In genomic region chr17:45311762-45312476, GRCh38 we compare ENCODE assay signal across 8 cellular contexts. TPM values are rescaled to one million over a fixed set of nuclear protein-coding genes. Genes with fewer than 3 reads are reported as not detected.
DNase-seq lines count a peak whose midpoint lies in the region; TF ChIP-seq lines count a peak whose summit lies in the region.

No MANE protein-coding gene starts in this region.

- no peaks in the 10 kb centered on the region for H3K9me3 ChIP-seq in CD4-positive, alpha-beta memory T cell (ENCODE audit: control insufficient read depth in 1 of 2, low read length in 2 of 2)
- H3K9me3 ChIP-seq in liver (ENCODE audit: control insufficient read depth in 4 of 4, low read length in 3 of 4) (no peaks in the 10 kb centered on the region), WERI-Rb-1 (ENCODE audit: severe bottlenecking) (no peaks in the 10 kb centered on the region)

- peaks cover 9 to 40% of the 10 kb centered on the region in 2 donors for H3K36me3 Mint-ChIP-seq in CD4-positive, alpha-beta memory T cell

- H3K4me1 ChIP-seq in CD4-positive, alpha-beta memory T cell (ENCODE audit: insufficient read depth, low read length): peaks cover 88% of the 10 kb centered on the region
- H3K4me1 ChIP-seq in liver (ENCODE audit: control insufficient read depth in 4 of 4, insufficient read depth in 4 of 4, low read length in 3 of 4): peaks cover 22 to 84% (median 68%) of the 10 kb centered on the region in 4 donors

- H3K9ac ChIP-seq in liver (ENCODE audit: low read depth in 1 of 2, low read length in 2 of 2): peak overlapping the region; percentile 63 to 88

- POLR2A ChIA-PET in CD4-positive, alpha-beta memory T cell (lab: Charles Lee; ENCODE audit: partially characterized antibody): interaction anchor here (0.9 to 11.7 kb wide), 17 partner anchors 9 to 343 kb away, joined by 3 to 324 read pairs (median 8); partner anchors contain the start of genes C1QL1, FMNL1, HEXIM1 and HEXIM2

- TF ChIP-seq RAD21 in liver (IDR thresholded peaks at IDR 0.05): peak in 1 of 2 donors; percentile 22

- no peaks in the 10 kb centered on the region for H3K27me3 ChIP-seq in CD4-positive, alpha-beta memory T cell (ENCODE audit: insufficient read depth, low read length)
- H3K27me3 ChIP-seq in liver (ENCODE audit: control insufficient read depth in 4 of 4, insufficient read depth in 4 of 4, low read length in 3 of 4): no peaks in the 10 kb centered on the region
- H3K27me3 ChIP-seq in WERI-Rb-1 (ENCODE audit: insufficient read depth, low read depth, severe bottlenecking): no peaks in the 10 kb centered on the region

- peak overlapping the region in 1 of 2 donors; percentile 36 for H3K4me3 ChIP-seq in CD4-positive, alpha-beta memory T cell (ENCODE audit: low read length in 2 of 2)
- H3K4me3 ChIP-seq in HFF-Myc (replicated peaks; ENCODE audit: low read depth, low read length) (peak overlapping the region; percentile 83), liver (ENCODE audit: low read depth in 1 of 3, low read length in 3 of 3) (peak overlapping the region in 1 of 3 donors; percentile 3), WERI-Rb-1 (ENCODE audit: low read depth, low read length) (no peak overlapping the region)

- CTCF ChIA-PET in CD4-positive, alpha-beta memory T cell (lab: Charles Lee; ENCODE audit: partially characterized antibody): interaction anchor here (0.7 to 5.6 kb wide), 20 partner anchors 9 to 176 kb away, joined by 3 to 63 read pairs (median 6); partner anchors contain the start of gene ACBD4

- no peaks in the 10 kb centered on the region for H3K9me3 Mint-ChIP-seq in CD4-positive, alpha-beta memory T cell

- intact Hi-C loops in CD4-positive, alpha-beta memory T cell (cut with micrococcal nuclease): loop anchor here (1.0 to 5.0 kb wide), 6 partner anchors 8 to 150 kb away; partner anchors contain the start of gene HEXIM2

- no peaks in the 10 kb centered on the region for H3K27me3 Mint-ChIP-seq in CD4-positive, alpha-beta memory T cell

- H3K36me3 ChIP-seq in CD4-positive, alpha-beta memory T cell (ENCODE audit: insufficient read depth, low read length): no peaks in the 10 kb centered on the region
- H3K36me3 ChIP-seq in liver (ENCODE audit: control insufficient read depth in 4 of 4, insufficient read depth in 3 of 4, low read depth in 1 of 4, low read length in 3 of 4) (no peaks in the 10 kb centered on the region), WERI-Rb-1 (peaks cover 21% of the 10 kb centered on the region)

- peak overlapping the region; percentile 77 for H3K27ac ChIP-seq in CD4-positive, alpha-beta memory T cell (ENCODE audit: low read depth, low read length)
- H3K27ac ChIP-seq in liver (ENCODE audit: low read depth in 1 of 2, low read length in 2 of 2) (peak overlapping the region; percentile 92 to 96), WERI-Rb-1 (no peak overlapping the region)

- TF ChIP-seq CTCF in HFF-Myc (IDR thresholded peaks at IDR 0.05; ENCODE audit: low read depth, low read length, missing control alignments): no peak
- no peak for TF ChIP-seq CTCF in liver (IDR thresholded peaks at IDR 0.05; ENCODE audit: low read depth, low read length, missing input control)
- no peak for TF ChIP-seq CTCF in WERI-Rb-1 (IDR thresholded peaks at IDR 0.05; ENCODE audit: low read depth, low read length)

- H3K4me3 Mint-ChIP-seq in CD4-positive, alpha-beta memory T cell: peak overlapping the region; percentile 71 to 96 (median 84)

- H3K4me1 Mint-ChIP-seq in CD4-positive, alpha-beta memory T cell: peaks cover 63 to 90% (median 74%) of the 10 kb centered on the region in 4 donors

- H3K27ac Mint-ChIP-seq in CD4-positive, alpha-beta memory T cell: peak overlapping the region; percentile 88 to 98 (median 94)

- 5% methylated on average over 10 of the region's 10 CpGs for WGBS in liver

- DNase-seq in CD4-positive, alpha-beta memory T cell: peak; percentile 58 to 87 (median 61)
- DNase-seq in HFF-Myc (ENCODE audit: extremely low read depth, low read depth) (no peak), T-helper 1 cell (peak; percentile 33 to 92 (median 52)), astrocyte of the hippocampus (ENCODE audit: low read depth, low spot score) (peak; percentile 59), WERI-Rb-1 (no peak), NCI-H2081 treated with DMSO at 0.1 percent for 48 hours (lab: John Stamatoyannopoulos, UW) (no peak)
- peak; percentile 26 to 66 for DNase-seq in stimulated activated CD8-positive, alpha-beta memory T cell treated with anti-CD3 and anti-CD28 coated beads, Interleukin-4, amount 100 ng/mL, for 1 hour (ENCODE audit: low read depth in 2 of 2, low spot score in 1 of 2)

TF ChIP-seq in liver, 16 proteins besides CTCF, POLR2A, EP300 and RAD21:
- TF ChIP-seq RXRA (IDR thresholded peaks at IDR 0.05) (peak; percentile 77 to 82), GABPA (IDR thresholded peaks at IDR 0.05 in 1 of 2, conservative IDR thresholded peaks at IDR 0.05 in 1 of 2) (no peak), NR2F2 (IDR thresholded peaks at IDR 0.05) (no peak), TAF1 (conservative IDR thresholded peaks at IDR 0.05) (peak; percentile 41), HNF4G (IDR thresholded peaks at IDR 0.05) (peak; percentile 70), JUND (IDR thresholded peaks at IDR 0.05) (peak; percentile 88), EGR1 (IDR thresholded peaks at IDR 0.05; ENCODE audit: low read depth in 2 of 2) (peak in 1 of 2 donors; percentile 30), ZBTB33 (IDR thresholded peaks at IDR 0.05) (no peak), FOXA2 (IDR thresholded peaks at IDR 0.05) (no peak), SP1 (IDR thresholded peaks at IDR 0.05) (peak; percentile 92), FOXA1 (IDR thresholded peaks at IDR 0.05) (peak; percentile 44), YY1 (IDR thresholded peaks at IDR 0.05) (peak; percentile 53), HNF4A (conservative IDR thresholded peaks at IDR 0.05) (peak; percentile 75 to 83)
- TF ChIP-seq, protein P1, sequence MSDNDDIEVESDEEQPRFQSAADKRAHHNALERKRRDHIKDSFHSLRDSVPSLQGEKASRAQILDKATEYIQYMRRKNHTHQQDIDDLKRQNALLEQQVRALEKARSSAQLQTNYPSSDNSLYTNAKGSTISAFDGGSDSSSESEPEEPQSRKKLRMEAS (IDR thresholded peaks at IDR 0.05): peak; percentile 56
- TF ChIP-seq, protein P2, sequence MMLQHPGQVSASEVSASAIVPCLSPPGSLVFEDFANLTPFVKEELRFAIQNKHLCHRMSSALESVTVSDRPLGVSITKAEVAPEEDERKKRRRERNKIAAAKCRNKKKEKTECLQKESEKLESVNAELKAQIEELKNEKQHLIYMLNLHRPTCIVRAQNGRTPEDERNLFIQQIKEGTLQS (IDR thresholded peaks at IDR 0.05): no peak
- TF ChIP-seq, protein P3, sequence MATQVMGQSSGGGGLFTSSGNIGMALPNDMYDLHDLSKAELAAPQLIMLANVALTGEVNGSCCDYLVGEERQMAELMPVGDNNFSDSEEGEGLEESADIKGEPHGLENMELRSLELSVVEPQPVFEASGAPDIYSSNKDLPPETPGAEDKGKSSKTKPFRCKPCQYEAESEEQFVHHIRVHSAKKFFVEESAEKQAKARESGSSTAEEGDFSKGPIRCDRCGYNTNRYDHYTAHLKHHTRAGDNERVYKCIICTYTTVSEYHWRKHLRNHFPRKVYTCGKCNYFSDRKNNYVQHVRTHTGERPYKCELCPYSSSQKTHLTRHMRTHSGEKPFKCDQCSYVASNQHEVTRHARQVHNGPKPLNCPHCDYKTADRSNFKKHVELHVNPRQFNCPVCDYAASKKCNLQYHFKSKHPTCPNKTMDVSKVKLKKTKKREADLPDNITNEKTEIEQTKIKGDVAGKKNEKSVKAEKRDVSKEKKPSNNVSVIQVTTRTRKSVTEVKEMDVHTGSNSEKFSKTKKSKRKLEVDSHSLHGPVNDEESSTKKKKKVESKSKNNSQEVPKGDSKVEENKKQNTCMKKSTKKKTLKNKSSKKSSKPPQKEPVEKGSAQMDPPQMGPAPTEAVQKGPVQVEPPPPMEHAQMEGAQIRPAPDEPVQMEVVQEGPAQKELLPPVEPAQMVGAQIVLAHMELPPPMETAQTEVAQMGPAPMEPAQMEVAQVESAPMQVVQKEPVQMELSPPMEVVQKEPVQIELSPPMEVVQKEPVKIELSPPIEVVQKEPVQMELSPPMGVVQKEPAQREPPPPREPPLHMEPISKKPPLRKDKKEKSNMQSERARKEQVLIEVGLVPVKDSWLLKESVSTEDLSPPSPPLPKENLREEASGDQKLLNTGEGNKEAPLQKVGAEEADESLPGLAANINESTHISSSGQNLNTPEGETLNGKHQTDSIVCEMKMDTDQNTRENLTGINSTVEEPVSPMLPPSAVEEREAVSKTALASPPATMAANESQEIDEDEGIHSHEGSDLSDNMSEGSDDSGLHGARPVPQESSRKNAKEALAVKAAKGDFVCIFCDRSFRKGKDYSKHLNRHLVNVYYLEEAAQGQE (IDR thresholded peaks at IDR 0.05): peak; percentile 51

RNA-seq across cellular contexts. Expression of gene MAP3K14, which starts 4.9 kb away (rescaled TPM):
- total RNA-seq in CD4-positive, alpha-beta memory T cell: 10 to 100 TPM; 48.7 to 49.3 TPM
- 10 to 100 TPM in 1 of 2 donors, 1 to 10 TPM in 1; 2.3 to 14.5 TPM for polyA plus RNA-seq in CD4-positive, alpha-beta memory T cell
- total RNA-seq in liver: 1 to 10 TPM; 1.2 to 7.8 TPM
- polyA plus RNA-seq in liver: 1 to 10 TPM; 2.2 to 6.1 TPM

RNA-seq across cellular contexts. Expression of gene SPATA32, which starts 50.0 kb away (rescaled TPM):
- under 1 TPM; 0.22 to 0.41 TPM for total RNA-seq in CD4-positive, alpha-beta memory T cell
- polyA plus RNA-seq in CD4-positive, alpha-beta memory T cell: under 1 TPM; 0.25 to 0.49 TPM
- total RNA-seq in liver: not detected
- not detected for polyA plus RNA-seq in liver

Comparison
In these comparisons a context has a peak if more than half of its experiments do, and no peak if none do; other contexts are left out.
1. DNase-seq: peak in CD4-positive, alpha-beta memory T cell (5 of 5), T-helper 1 cell (5 of 5), astrocyte of the hippocampus (single experiment) and stimulated activated CD8-positive, alpha-beta memory T cell treated with anti-CD3 and anti-CD28 coated beads, Interleukin-4, amount 100 ng/mL, for 1 hour (2 of 2); none in HFF-Myc (single experiment), WERI-Rb-1 (single experiment) and NCI-H2081 treated with DMSO at 0.1 percent for 48 hours (single experiment).
2. RNA of gene MAP3K14, which starts 4.9 kb away (total RNA-seq): 48.7 to 49.3 TPM in CD4-positive, alpha-beta memory T cell; 1.2 to 7.8 TPM in liver; every median in the first group is over 4 times any median in the second.